ENCODE assay signal across 13 cellular contexts in genomic region chr1:97505816-97506215, GRCh38.
DNase-seq lines count a peak whose midpoint lies in the region; ATAC-seq lines count a peak whose summit lies in the region.
"Had no signal": no experiment of that assay in that cellular context is flagged by ENCODE, and none has a peak within 500 bp of the region (broad histone marks: within the 10 kb centered on the region; RNA-seq: fewer than 3 reads in every experiment).

No MANE protein-coding gene starts in this region.

- ATAC-seq in GM18520 (IDR thresholded peaks at IDR 0.05; ENCODE audit: unreplicated experiment) (peak; percentile 89), GM21381 (IDR thresholded peaks at IDR 0.05; ENCODE audit: unreplicated experiment) (peak; percentile 91), HG02981 (IDR thresholded peaks at IDR 0.05; ENCODE audit: unreplicated experiment) (peak; percentile 97)
- no peak for ATAC-seq in activated T-helper 17 cell treated with anti-CD3 and anti-CD28 coated beads, Interleukin-2, amount 50 U/mL, for 72 hours (replicated peaks)
- no peak for ATAC-seq in stimulated activated effector memory CD8-positive, alpha-beta T cell treated with anti-CD3 and anti-CD28 coated beads, Interleukin-12 subunit alpha, Interleukin-12 subunit beta, amount 100 ng/mL, for 72 hours
- no peak for ATAC-seq in natural killer cell treated with Interleukin-12 subunit alpha and Interleukin-12 subunit beta and Interleukin-15 and Interleukin-18, amount 100 ng/mL, for 72 hours
- ATAC-seq: heart left ventricle had no signal

- H3K36me3 Mint-ChIP-seq in activated T-helper 17 cell treated with anti-CD3 and anti-CD28 coated beads, Interleukin-2, amount 50 U/mL, for 72 hours (ENCODE audit: low read depth), result peaks cover 29% of the 10 kb centered on the region
- H3K36me3 Mint-ChIP-seq in stimulated activated effector memory CD8-positive, alpha-beta T cell treated with anti-CD3 and anti-CD28 coated beads, Interleukin-12 subunit alpha, Interleukin-12 subunit beta, amount 100 ng/mL, for 72 hours, result no peaks in the 10 kb centered on the region
- H3K36me3 Mint-ChIP-seq in natural killer cell treated with Interleukin-12 subunit alpha and Interleukin-12 subunit beta and Interleukin-15 and Interleukin-18, amount 100 ng/mL, for 72 hours, result no peaks in the 10 kb centered on the region

- no peaks in the 10 kb centered on the region for H3K4me1 Mint-ChIP-seq in activated T-helper 17 cell treated with anti-CD3 and anti-CD28 coated beads, Interleukin-2, amount 50 U/mL, for 72 hours
- H3K4me1 Mint-ChIP-seq in stimulated activated effector memory CD8-positive, alpha-beta T cell treated with anti-CD3 and anti-CD28 coated beads, Interleukin-12 subunit alpha, Interleukin-12 subunit beta, amount 100 ng/mL, for 72 hours, result peaks cover 6% of the 10 kb centered on the region
- H3K4me1 Mint-ChIP-seq in natural killer cell treated with Interleukin-12 subunit alpha and Interleukin-12 subunit beta and Interleukin-15 and Interleukin-18, amount 100 ng/mL, for 72 hours (ENCODE audit: low read depth in 2 of 2), result peaks cover 4 to 5% of the 10 kb centered on the region in 2 donors

- no peak overlapping the region for H3K4me3 Mint-ChIP-seq in activated T-helper 17 cell treated with anti-CD3 and anti-CD28 coated beads, Interleukin-2, amount 50 U/mL, for 72 hours
- no peak overlapping the region for H3K4me3 Mint-ChIP-seq in stimulated activated effector memory CD8-positive, alpha-beta T cell treated with anti-CD3 and anti-CD28 coated beads, Interleukin-12 subunit alpha, Interleukin-12 subunit beta, amount 100 ng/mL, for 72 hours
- no peak overlapping the region for H3K4me3 Mint-ChIP-seq in natural killer cell treated with Interleukin-12 subunit alpha and Interleukin-12 subunit beta and Interleukin-15 and Interleukin-18, amount 100 ng/mL, for 72 hours
- H3K4me3 Mint-ChIP-seq: memory B cell had no signal

- no peak overlapping the region for H3K27ac Mint-ChIP-seq in activated T-helper 17 cell treated with anti-CD3 and anti-CD28 coated beads, Interleukin-2, amount 50 U/mL, for 72 hours
- H3K27ac Mint-ChIP-seq in stimulated activated effector memory CD8-positive, alpha-beta T cell treated with anti-CD3 and anti-CD28 coated beads, Interleukin-12 subunit alpha, Interleukin-12 subunit beta, amount 100 ng/mL, for 72 hours, result no peak overlapping the region
- H3K27ac Mint-ChIP-seq in natural killer cell treated with Interleukin-12 subunit alpha and Interleukin-12 subunit beta and Interleukin-15 and Interleukin-18, amount 100 ng/mL, for 72 hours, result peak overlapping the region in 1 of 2 donors; percentile 9
- H3K27ac Mint-ChIP-seq: memory B cell had no signal

- DNase-seq in NAMALWA (ENCODE audit: low spot score) (peak; percentile 2), NCI-H2171 (lab: John Stamatoyannopoulos, UW) (no peak)
- DNase-seq in stimulated activated effector memory CD8-positive, alpha-beta T cell treated with anti-CD3 and anti-CD28 coated beads, Interleukin-12 subunit alpha, Interleukin-12 subunit beta, amount 100 ng/mL, for 72 hours (ENCODE audit: low spot score in 2 of 2), result no peak
- no peak for DNase-seq in natural killer cell treated with Interleukin-12 subunit alpha and Interleukin-12 subunit beta and Interleukin-15 and Interleukin-18, amount 100 ng/mL, for 72 hours (ENCODE audit: low spot score)
- DNase-seq: anterior cingulate cortex; effector CD8-positive, alpha-beta T cell; heart left ventricle; T-helper 2 cell had no signal

- H3K9me3 Mint-ChIP-seq in activated T-helper 17 cell treated with anti-CD3 and anti-CD28 coated beads, Interleukin-2, amount 50 U/mL, for 72 hours, result peaks cover 6% of the 10 kb centered on the region
- no peaks in the 10 kb centered on the region for H3K9me3 Mint-ChIP-seq in stimulated activated effector memory CD8-positive, alpha-beta T cell treated with anti-CD3 and anti-CD28 coated beads, Interleukin-12 subunit alpha, Interleukin-12 subunit beta, amount 100 ng/mL, for 72 hours
- peaks cover 4% of the 10 kb centered on the region for H3K9me3 Mint-ChIP-seq in natural killer cell treated with Interleukin-12 subunit alpha and Interleukin-12 subunit beta and Interleukin-15 and Interleukin-18, amount 100 ng/mL, for 72 hours
- H3K9me3 Mint-ChIP-seq: memory B cell had no signal

- H3K27me3 Mint-ChIP-seq in activated T-helper 17 cell treated with anti-CD3 and anti-CD28 coated beads, Interleukin-2, amount 50 U/mL, for 72 hours, result no peaks in the 10 kb centered on the region
- no peaks in the 10 kb centered on the region for H3K27me3 Mint-ChIP-seq in natural killer cell treated with Interleukin-12 subunit alpha and Interleukin-12 subunit beta and Interleukin-15 and Interleukin-18, amount 100 ng/mL, for 72 hours
- H3K27me3 Mint-ChIP-seq: memory B cell had no signal

Comparison
In these comparisons a context has a peak if more than half of its experiments do, and no peak if none do; other contexts are left out.
1. ATAC-seq: peak in GM18520 (single experiment), GM21381 (single experiment) and HG02981 (single experiment); none in activated T-helper 17 cell treated with anti-CD3 and anti-CD28 coated beads, Interleukin-2, amount 50 U/mL, for 72 hours (single experiment), stimulated activated effector memory CD8-positive, alpha-beta T cell treated with anti-CD3 and anti-CD28 coated beads, Interleukin-12 subunit alpha, Interleukin-12 subunit beta, amount 100 ng/mL, for 72 hours (single experiment) and natural killer cell treated with Interleukin-12 subunit alpha and Interleukin-12 subunit beta and Interleukin-15 and Interleukin-18, amount 100 ng/mL, for 72 hours (0 of 2).